1 cellular context compared by ENCODE assay signal in genomic region chr6:88734544-88734943, GRCh38.
TF ChIP-seq lines count a peak whose summit lies in the region.

No MANE protein-coding gene starts in this region.

TF ChIP-seq in GM12878, 131 proteins besides CTCF, POLR2A, EP300 and RAD21 (continued from another document):
- TF ChIP-seq, protein P1, sequence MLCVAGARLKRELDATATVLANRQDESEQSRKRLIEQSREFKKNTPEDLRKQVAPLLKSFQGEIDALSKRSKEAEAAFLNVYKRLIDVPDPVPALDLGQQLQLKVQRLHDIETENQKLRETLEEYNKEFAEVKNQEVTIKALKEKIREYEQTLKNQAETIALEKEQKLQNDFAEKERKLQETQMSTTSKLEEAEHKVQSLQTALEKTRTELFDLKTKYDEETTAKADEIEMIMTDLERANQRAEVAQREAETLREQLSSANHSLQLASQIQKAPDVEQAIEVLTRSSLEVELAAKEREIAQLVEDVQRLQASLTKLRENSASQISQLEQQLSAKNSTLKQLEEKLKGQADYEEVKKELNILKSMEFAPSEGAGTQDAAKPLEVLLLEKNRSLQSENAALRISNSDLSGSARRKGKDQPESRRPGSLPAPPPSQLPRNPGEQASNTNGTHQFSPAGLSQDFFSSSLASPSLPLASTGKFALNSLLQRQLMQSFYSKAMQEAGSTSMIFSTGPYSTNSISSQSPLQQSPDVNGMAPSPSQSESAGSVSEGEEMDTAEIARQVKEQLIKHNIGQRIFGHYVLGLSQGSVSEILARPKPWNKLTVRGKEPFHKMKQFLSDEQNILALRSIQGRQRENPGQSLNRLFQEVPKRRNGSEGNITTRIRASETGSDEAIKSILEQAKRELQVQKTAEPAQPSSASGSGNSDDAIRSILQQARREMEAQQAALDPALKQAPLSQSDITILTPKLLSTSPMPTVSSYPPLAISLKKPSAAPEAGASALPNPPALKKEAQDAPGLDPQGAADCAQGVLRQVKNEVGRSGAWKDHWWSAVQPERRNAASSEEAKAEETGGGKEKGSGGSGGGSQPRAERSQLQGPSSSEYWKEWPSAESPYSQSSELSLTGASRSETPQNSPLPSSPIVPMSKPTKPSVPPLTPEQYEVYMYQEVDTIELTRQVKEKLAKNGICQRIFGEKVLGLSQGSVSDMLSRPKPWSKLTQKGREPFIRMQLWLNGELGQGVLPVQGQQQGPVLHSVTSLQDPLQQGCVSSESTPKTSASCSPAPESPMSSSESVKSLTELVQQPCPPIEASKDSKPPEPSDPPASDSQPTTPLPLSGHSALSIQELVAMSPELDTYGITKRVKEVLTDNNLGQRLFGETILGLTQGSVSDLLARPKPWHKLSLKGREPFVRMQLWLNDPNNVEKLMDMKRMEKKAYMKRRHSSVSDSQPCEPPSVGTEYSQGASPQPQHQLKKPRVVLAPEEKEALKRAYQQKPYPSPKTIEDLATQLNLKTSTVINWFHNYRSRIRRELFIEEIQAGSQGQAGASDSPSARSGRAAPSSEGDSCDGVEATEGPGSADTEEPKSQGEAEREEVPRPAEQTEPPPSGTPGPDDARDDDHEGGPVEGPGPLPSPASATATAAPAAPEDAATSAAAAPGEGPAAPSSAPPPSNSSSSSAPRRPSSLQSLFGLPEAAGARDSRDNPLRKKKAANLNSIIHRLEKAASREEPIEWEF (IDR thresholded peaks at IDR 0.05; ENCODE audit: insufficient replicate concordance, low read depth, low read length): no peak
- TF ChIP-seq MEF2B (IDR thresholded peaks at IDR 0.05; ENCODE audit: partially characterized antibody, poor library complexity, severe bottlenecking) (no peak), MTA2 (IDR thresholded peaks at IDR 0.05; ENCODE audit: low read depth) (no peak), JUNB (IDR thresholded peaks at IDR 0.05) (peak; percentile 14; the same call in 1 of the 2 replicates), CREM (IDR thresholded peaks at IDR 0.05; ENCODE audit: low read depth) (peak; percentile 74; the same call in 1 of the 2 replicates), RELA (IDR thresholded peaks at IDR 0.05; ENCODE audit: borderline replicate concordance, partially characterized antibody) (no peak), ZBTB11 (CRISPR knock-in tag; IDR thresholded peaks at IDR 0.05) (no peak), LARP7 (IDR thresholded peaks at IDR 0.05) (no peak), CREB1 (IDR thresholded peaks at IDR 0.05; ENCODE audit: low read depth) (peak; percentile 80)
